2 cellular contexts compared by ENCODE assay signal in genomic region chr2:216299130-216299529, GRCh38.
TF ChIP-seq lines count a peak whose summit lies in the region.

No MANE protein-coding gene starts in this region.

TF ChIP-seq in SK-N-SH, 30 proteins besides CTCF, POLR2A, EP300 and RAD21 (continued from another document):
- TF ChIP-seq, protein P1, sequence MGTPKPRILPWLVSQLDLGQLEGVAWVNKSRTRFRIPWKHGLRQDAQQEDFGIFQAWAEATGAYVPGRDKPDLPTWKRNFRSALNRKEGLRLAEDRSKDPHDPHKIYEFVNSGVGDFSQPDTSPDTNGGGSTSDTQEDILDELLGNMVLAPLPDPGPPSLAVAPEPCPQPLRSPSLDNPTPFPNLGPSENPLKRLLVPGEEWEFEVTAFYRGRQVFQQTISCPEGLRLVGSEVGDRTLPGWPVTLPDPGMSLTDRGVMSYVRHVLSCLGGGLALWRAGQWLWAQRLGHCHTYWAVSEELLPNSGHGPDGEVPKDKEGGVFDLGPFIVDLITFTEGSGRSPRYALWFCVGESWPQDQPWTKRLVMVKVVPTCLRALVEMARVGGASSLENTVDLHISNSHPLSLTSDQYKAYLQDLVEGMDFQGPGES (IDR thresholded peaks at IDR 0.05; ENCODE audit: low read depth, low read length) = no peak
- TF ChIP-seq MXI1 (IDR thresholded peaks at IDR 0.05; ENCODE audit: low read depth, low read length) (no peak), MEF2A (IDR thresholded peaks at IDR 0.05; ENCODE audit: borderline replicate concordance, low read depth) (no peak), FOSL2 (IDR thresholded peaks at IDR 0.05; ENCODE audit: borderline replicate concordance, low read depth) (no peak), TCF12 (IDR thresholded peaks at IDR 0.05) (no peak), TAF1 (IDR thresholded peaks at IDR 0.05; ENCODE audit: borderline replicate concordance, low read depth, low read length) (no peak), NFIC (IDR thresholded peaks at IDR 0.05; ENCODE audit: borderline replicate concordance) (no peak), ELF1 (IDR thresholded peaks at IDR 0.05) (no peak), FOXJ3 (CRISPR knock-in tag; IDR thresholded peaks at IDR 0.05) (no peak), POLR2AphosphoS5 (IDR thresholded peaks at IDR 0.05; ENCODE audit: low read depth, low read length) (no peak), USF2 (IDR thresholded peaks at IDR 0.05; ENCODE audit: borderline replicate concordance, low read depth, low read length) (no peak)

TF ChIP-seq in SK-N-SH treated with all-trans-retinoic acid at 6 μM for 48 hours, 23 proteins besides CTCF, POLR2A, EP300 and RAD21 (continued from another document):
- TF ChIP-seq, protein P2, sequence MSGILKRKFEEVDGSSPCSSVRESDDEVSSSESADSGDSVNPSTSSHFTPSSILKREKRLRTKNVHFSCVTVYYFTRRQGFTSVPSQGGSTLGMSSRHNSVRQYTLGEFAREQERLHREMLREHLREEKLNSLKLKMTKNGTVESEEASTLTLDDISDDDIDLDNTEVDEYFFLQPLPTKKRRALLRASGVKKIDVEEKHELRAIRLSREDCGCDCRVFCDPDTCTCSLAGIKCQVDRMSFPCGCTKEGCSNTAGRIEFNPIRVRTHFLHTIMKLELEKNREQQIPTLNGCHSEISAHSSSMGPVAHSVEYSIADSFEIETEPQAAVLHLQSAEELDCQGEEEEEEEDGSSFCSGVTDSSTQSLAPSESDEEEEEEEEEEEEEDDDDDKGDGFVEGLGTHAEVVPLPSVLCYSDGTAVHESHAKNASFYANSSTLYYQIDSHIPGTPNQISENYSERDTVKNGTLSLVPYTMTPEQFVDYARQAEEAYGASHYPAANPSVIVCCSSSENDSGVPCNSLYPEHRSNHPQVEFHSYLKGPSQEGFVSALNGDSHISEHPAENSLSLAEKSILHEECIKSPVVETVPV (CRISPR knock-in tag; IDR thresholded peaks at IDR 0.05) = no peak
- no peak for TF ChIP-seq ZFP3 (CRISPR knock-in tag; IDR thresholded peaks at IDR 0.05)
- no peak for TF ChIP-seq RARB (CRISPR knock-in tag; IDR thresholded peaks at IDR 0.05)
- no peak for TF ChIP-seq BACH2 (CRISPR knock-in tag; IDR thresholded peaks at IDR 0.05; ENCODE audit: borderline replicate concordance)
- TF ChIP-seq CSDC2 (CRISPR knock-in tag; IDR thresholded peaks at IDR 0.05) = no peak
- TF ChIP-seq SNAI2 (CRISPR knock-in tag; IDR thresholded peaks at IDR 0.05) = no peak
- TF ChIP-seq TSHZ2 (CRISPR knock-in tag; IDR thresholded peaks at IDR 0.05) = no peak
- TF ChIP-seq ZC3H10 (CRISPR knock-in tag; IDR thresholded peaks at IDR 0.05) = no peak
- no peak for TF ChIP-seq GLIS3 (CRISPR knock-in tag; IDR thresholded peaks at IDR 0.05)
- TF ChIP-seq TCF4 (CRISPR knock-in tag; IDR thresholded peaks at IDR 0.05; ENCODE audit: borderline replicate concordance) = no peak
- TF ChIP-seq, protein P3, sequence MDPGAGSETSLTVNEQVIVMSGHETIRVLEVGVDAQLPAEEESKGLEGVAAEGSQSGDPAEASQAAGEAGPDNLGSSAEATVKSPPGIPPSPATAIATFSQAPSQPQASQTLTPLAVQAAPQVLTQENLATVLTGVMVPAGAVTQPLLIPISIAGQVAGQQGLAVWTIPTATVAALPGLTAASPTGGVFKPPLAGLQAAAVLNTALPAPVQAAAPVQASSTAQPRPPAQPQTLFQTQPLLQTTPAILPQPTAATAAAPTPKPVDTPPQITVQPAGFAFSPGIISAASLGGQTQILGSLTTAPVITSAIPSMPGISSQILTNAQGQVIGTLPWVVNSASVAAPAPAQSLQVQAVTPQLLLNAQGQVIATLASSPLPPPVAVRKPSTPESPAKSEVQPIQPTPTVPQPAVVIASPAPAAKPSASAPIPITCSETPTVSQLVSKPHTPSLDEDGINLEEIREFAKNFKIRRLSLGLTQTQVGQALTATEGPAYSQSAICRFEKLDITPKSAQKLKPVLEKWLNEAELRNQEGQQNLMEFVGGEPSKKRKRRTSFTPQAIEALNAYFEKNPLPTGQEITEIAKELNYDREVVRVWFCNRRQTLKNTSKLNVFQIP (CRISPR knock-in tag; IDR thresholded peaks at IDR 0.05; ENCODE audit: borderline replicate concordance, low read depth) = no peak
- TF ChIP-seq ZNF565 (CRISPR knock-in tag; conservative IDR thresholded peaks at IDR 0.05; ENCODE audit: low read depth) = no peak
- no peak for TF ChIP-seq TOX (CRISPR knock-in tag; IDR thresholded peaks at IDR 0.05; ENCODE audit: borderline replicate concordance)
- TF ChIP-seq ZFP30 (CRISPR knock-in tag; IDR thresholded peaks at IDR 0.05) = no peak
- TF ChIP-seq ZNF8 (CRISPR knock-in tag; IDR thresholded peaks at IDR 0.05) = no peak
